ENCODE assay signal across 13 cellular contexts in genomic region chr16:23145608-23146007, GRCh38. TPM values are rescaled to one million over a fixed set of nuclear protein-coding genes. Genes with fewer than 3 reads are reported as not detected.
A peak's percentile ranks its signal among the peaks of the same experiment; 100 is the strongest.
DNase-seq lines count a peak whose midpoint lies in the region; ATAC-seq, FAIRE-seq and TF ChIP-seq lines count a peak whose summit lies in the region.
"Had no signal": no experiment of that assay in that cellular context is flagged by ENCODE, and none has a peak within 500 bp of the region (broad histone marks: within the 10 kb centered on the region; RNA-seq: fewer than 3 reads in every experiment).

No MANE protein-coding gene starts in this region.

- no peaks in the 10 kb centered on the region for H3K9me3 ChIP-seq in DND-41 (ENCODE audit: insufficient read depth, low read length, severe bottlenecking)

- no peaks in the 10 kb centered on the region for H3K36me3 ChIP-seq in DND-41 (ENCODE audit: insufficient read depth, low read length)

- TF ChIP-seq CTCF in DND-41 (IDR thresholded peaks at IDR 0.05; ENCODE audit: borderline replicate concordance, extremely low read depth, low read length, poor library complexity, severe bottlenecking) (no peak), omental fat pad (IDR thresholded peaks at IDR 0.05) (no peak)

- peak overlapping the region; percentile 14; the same call in 1 of the 2 replicates for H3K4me2 ChIP-seq in DND-41 (ENCODE audit: insufficient read depth, low read length)

- H3K4me3 ChIP-seq in DND-41 (ENCODE audit: low read depth in 1 of 2, low read length in 2 of 2) = no peak overlapping the region

- no peak overlapping the region for H3K9ac ChIP-seq in DND-41 (ENCODE audit: low read depth, low read length)

- no peak overlapping the region for H2AFZ ChIP-seq in DND-41 (ENCODE audit: low read depth, low read length)

- H4K20me1 ChIP-seq in DND-41 (ENCODE audit: insufficient read depth, low read length) = peaks cover 43% of the 10 kb centered on the region

- peak; percentile 87 for FAIRE-seq in RCC 7860 (lab: Jason Lieb, UNC)
- FAIRE-seq: GM12892 had no signal

- H3K27me3 ChIP-seq in DND-41 (ENCODE audit: insufficient read depth, low read length, poor library complexity) = no peaks in the 10 kb centered on the region

- peaks cover 70% of the 10 kb centered on the region for H3K79me2 ChIP-seq in DND-41 (ENCODE audit: insufficient read depth, low read length)

- no peak overlapping the region for H3K27ac ChIP-seq in DND-41 (ENCODE audit: low read length)
- H3K27ac ChIP-seq in epithelial cell of prostate = peak overlapping the region; percentile 86

- peaks cover 40% of the 10 kb centered on the region for H3K4me1 ChIP-seq in DND-41 (ENCODE audit: insufficient read depth, low read length)

- ATAC-seq in DND-41 (ENCODE audit: insufficient read depth, low read depth) (no peak), omental fat pad (ENCODE audit: low FRiP score) (peak; percentile 40), GM21367 (IDR thresholded peaks at IDR 0.05; ENCODE audit: unreplicated experiment) (no peak), GM19397 (IDR thresholded peaks at IDR 0.05; ENCODE audit: unreplicated experiment) (no peak)

- DNase-seq in DND-41 (no peak), RCC 7860 (ENCODE audit: low spot score) (peak; percentile 84), epithelial cell of prostate (ENCODE audit: low read depth, low spot score) (peak; percentile 70), omental fat pad (ENCODE audit: low spot score) (no peak), HuH-7 (ENCODE audit: low spot score) (no peak)
- DNase-seq in stimulated activated CD4-positive, alpha-beta T cell treated with anti-CD3 and anti-CD28 coated beads, Interleukin-15, amount 100 ng/mL, for 24 hours = no peak
- DNase-seq: aorta, NCI-H1092, NCI-H774 had no signal

RNA-seq across cellular contexts. Expression of gene USP31, which starts 3.6 kb away (rescaled TPM):
- 10 to 100 TPM; 12.7 to 17.5 (median 15.9) TPM for total RNA-seq in omental fat pad

RNA-seq across cellular contexts. Expression of gene SCNN1G, which starts 36.9 kb away (rescaled TPM):
- not detected for total RNA-seq in omental fat pad
- total RNA-seq: aorta; T-helper 2 cell treated with Interferon-gamma antibody and Interleukin-4, amounts not matched to agents 100 ng/mL and 5 ng/mL, for 36 hours had no signal

Comparison
In these comparisons a context has a peak if more than half of its experiments do, and no peak if none do; other contexts are left out.
1. DNase-seq: peak in RCC 7860 (single experiment) and epithelial cell of prostate (single experiment); none in DND-41 (single experiment), omental fat pad (single experiment), stimulated activated CD4-positive, alpha-beta T cell treated with anti-CD3 and anti-CD28 coated beads, Interleukin-15, amount 100 ng/mL, for 24 hours (single experiment) and HuH-7 (single experiment).